In genomic region chr10:22252286-22252800, GRCh38 we compare ENCODE assay signal across 8 cellular contexts. TPM values are rescaled to one million over a fixed set of nuclear protein-coding genes. Genes with fewer than 3 reads are reported as not detected.
DNase-seq lines count a peak whose midpoint lies in the region; ATAC-seq and TF ChIP-seq lines count a peak whose summit lies in the region.

No MANE protein-coding gene starts in this region.

- peak overlapping the region; percentile 95 to 98 for H3K4me3 Mint-ChIP-seq in CD14-positive monocyte
- H3K4me3 Mint-ChIP-seq in stimulated activated memory B cell treated with anti-CD40 and anti-IgM and Interleukin-4, amounts not matched to agents 10 μg/mL and 1 μg/mL and 100 μg/mL, for 72 hours = peak overlapping the region; percentile 88

- peak overlapping the region; percentile 65 for H3K27ac ChIP-seq in epithelial cell of prostate

- no peaks in the 10 kb centered on the region for H3K9me3 ChIP-seq in mucosa of stomach (ENCODE audit: control insufficient read depth, low read length)

- H3K36me3 Mint-ChIP-seq in CD14-positive monocyte = peaks cover 7 to 11% of the 10 kb centered on the region in 2 donors
- no peaks in the 10 kb centered on the region for H3K36me3 Mint-ChIP-seq in stimulated activated memory B cell treated with anti-CD40 and anti-IgM and Interleukin-4, amounts not matched to agents 10 μg/mL and 1 μg/mL and 100 μg/mL, for 72 hours

- DNase-seq in CD14-positive monocyte (ENCODE audit: low spot score) (peak; percentile 49), epithelial cell of prostate (ENCODE audit: low read depth, low spot score) (no peak), OCI-M1 (lab: John Stamatoyannopoulos, UW) (no peak)
- DNase-seq in activated CD8-positive, alpha-beta memory T cell treated with anti-CD3 and anti-CD28 coated beads for 48 hours (ENCODE audit: low read depth in 2 of 3, low spot score in 2 of 3) = peak; percentile 45 to 57 (median 50)

- H3K27ac Mint-ChIP-seq in CD14-positive monocyte = peak overlapping the region; percentile 96 to 100 (median 100)
- peak overlapping the region; percentile 99 for H3K27ac Mint-ChIP-seq in stimulated activated memory B cell treated with anti-CD40 and anti-IgM and Interleukin-4, amounts not matched to agents 10 μg/mL and 1 μg/mL and 100 μg/mL, for 72 hours

- ATAC-seq in GM19438 (IDR thresholded peaks at IDR 0.05; ENCODE audit: low read depth, unreplicated experiment) (peak; percentile 53), HG03565 (IDR thresholded peaks at IDR 0.05; ENCODE audit: unreplicated experiment) (peak; percentile 57)
- peak; percentile 91 for ATAC-seq in stimulated activated memory B cell treated with anti-CD40 and anti-IgM and Interleukin-4, amounts not matched to agents 10 μg/mL and 1 μg/mL and 100 μg/mL, for 72 hours

- TF ChIP-seq CTCF in CD14-positive monocyte (IDR thresholded peaks at IDR 0.05) = no peak

- H3K4me3 ChIP-seq in mucosa of stomach (ENCODE audit: low read length) = peak overlapping the region; percentile 75

- H3K36me3 ChIP-seq in mucosa of stomach (ENCODE audit: control insufficient read depth, insufficient read depth, low read length) = no peaks in the 10 kb centered on the region

- peaks cover 16% of the 10 kb centered on the region for H3K27me3 ChIP-seq in mucosa of stomach (ENCODE audit: control insufficient read depth, insufficient read depth, low read length)

- H3K27me3 Mint-ChIP-seq in CD14-positive monocyte (ENCODE audit: low read depth in 3 of 3) = peaks cover 3 to 12% (median 6%) of the 10 kb centered on the region in 3 donors
- H3K27me3 Mint-ChIP-seq in stimulated activated memory B cell treated with anti-CD40 and anti-IgM and Interleukin-4, amounts not matched to agents 10 μg/mL and 1 μg/mL and 100 μg/mL, for 72 hours = no peaks in the 10 kb centered on the region

- H3K4me1 Mint-ChIP-seq in CD14-positive monocyte = peaks cover 18% of the 10 kb centered on the region
- peaks cover 10% of the 10 kb centered on the region for H3K4me1 Mint-ChIP-seq in stimulated activated memory B cell treated with anti-CD40 and anti-IgM and Interleukin-4, amounts not matched to agents 10 μg/mL and 1 μg/mL and 100 μg/mL, for 72 hours

- peaks cover 0 to 2% (median 0%) of the 10 kb centered on the region in 7 donors for H3K9me3 Mint-ChIP-seq in CD14-positive monocyte
- H3K9me3 Mint-ChIP-seq in stimulated activated memory B cell treated with anti-CD40 and anti-IgM and Interleukin-4, amounts not matched to agents 10 μg/mL and 1 μg/mL and 100 μg/mL, for 72 hours = no peaks in the 10 kb centered on the region

- intact Hi-C loops in CD14-positive monocyte (cut with micrococcal nuclease) = loop anchor here (2.0 to 10.0 kb wide), 7 partner anchors 24 to 738 kb away; partner anchors contain the start of genes COMMD3 (in 2 of the 2) and DNAJC1 (in 2 of the 2)

- H3K4me1 ChIP-seq in mucosa of stomach (ENCODE audit: control insufficient read depth, insufficient read depth, low read length) = peaks cover 4% of the 10 kb centered on the region

- peak overlapping the region; percentile 99 for H3K9ac ChIP-seq in mucosa of stomach (ENCODE audit: low read length)

RNA-seq across cellular contexts. Expression of gene EBLN1, which starts 34.5 kb away (rescaled TPM):
- not detected for polyA plus RNA-seq in CD14-positive monocyte

Comparison
In these comparisons a context has a peak if more than half of its experiments do, and no peak if none do; other contexts are left out.
1. DNase-seq: peak in CD14-positive monocyte (single experiment) and activated CD8-positive, alpha-beta memory T cell treated with anti-CD3 and anti-CD28 coated beads for 48 hours (3 of 3); none in epithelial cell of prostate (single experiment) and OCI-M1 (single experiment).
2. Peak in every context shown above with its lines, with median percentiles within 50 percentile points of each other: ATAC-seq.